In genomic region chr4:185909959-185910358, GRCh38 we compare ENCODE assay signal across 15 cellular contexts.
"Had no signal": no experiment of that assay in that cellular context is flagged by ENCODE, and none has a peak within 500 bp of the region (broad histone marks: within the 10 kb centered on the region; RNA-seq: fewer than 3 reads in every experiment).

No MANE protein-coding gene starts in this region.

- H3K27me3 Mint-ChIP-seq: central memory CD8-positive, alpha-beta T cell had no signal

- DNase-seq: cortex of kidney; dorsolateral prefrontal cortex; effector CD8-positive, alpha-beta T cell; esophagus squamous epithelium; foreskin fibroblast; kidney; naive thymus-derived CD8-positive, alpha-beta T cell; right cardiac atrium; stimulated activated CD4-positive, alpha-beta T cell treated with anti-CD3 and anti-CD28 coated beads, Interleukin-2, amount 100 ng/mL, for 48 hours; stimulated activated CD8-positive, alpha-beta memory T cell treated with anti-CD3 and anti-CD28 coated beads, Interleukin-4, amount 100 ng/mL, for 48 hours; testis had no signal

- ATAC-seq: gastroesophageal sphincter; naive thymus-derived CD8-positive, alpha-beta T cell; stimulated activated effector memory CD8-positive, alpha-beta T cell treated with anti-CD3 and anti-CD28 coated beads, Interleukin-12 subunit alpha, Interleukin-12 subunit beta, amount 100 ng/mL, for 72 hours had no signal

- H3K9me3 Mint-ChIP-seq: central memory CD8-positive, alpha-beta T cell; stimulated activated effector memory CD8-positive, alpha-beta T cell treated with anti-CD3 and anti-CD28 coated beads, Interleukin-12 subunit alpha, Interleukin-12 subunit beta, amount 100 ng/mL, for 72 hours; stimulated activated naive CD8-positive, alpha-beta T cell treated with anti-CD3 and anti-CD28 coated beads, Interleukin-15, Interleukin-2, amounts not matched to agents 100 ng/mL and 50 ng/mL, for 24 hours had no signal

- H3K4me1 Mint-ChIP-seq: central memory CD8-positive, alpha-beta T cell; naive thymus-derived CD8-positive, alpha-beta T cell; stimulated activated effector memory CD8-positive, alpha-beta T cell treated with anti-CD3 and anti-CD28 coated beads, Interleukin-12 subunit alpha, Interleukin-12 subunit beta, amount 100 ng/mL, for 72 hours had no signal

- H3K27ac Mint-ChIP-seq: naive thymus-derived CD8-positive, alpha-beta T cell; stimulated activated effector memory CD8-positive, alpha-beta T cell treated with anti-CD3 and anti-CD28 coated beads, Interleukin-12 subunit alpha, Interleukin-12 subunit beta, amount 100 ng/mL, for 72 hours; stimulated activated naive CD8-positive, alpha-beta T cell treated with anti-CD3 and anti-CD28 coated beads, Interleukin-15, Interleukin-2, amounts not matched to agents 100 ng/mL and 50 ng/mL, for 24 hours had no signal

- H3K36me3 Mint-ChIP-seq: naive thymus-derived CD8-positive, alpha-beta T cell; stimulated activated effector memory CD8-positive, alpha-beta T cell treated with anti-CD3 and anti-CD28 coated beads, Interleukin-12 subunit alpha, Interleukin-12 subunit beta, amount 100 ng/mL, for 72 hours had no signal

- H3K4me3 Mint-ChIP-seq: central memory CD8-positive, alpha-beta T cell; naive thymus-derived CD8-positive, alpha-beta T cell; stimulated activated effector memory CD8-positive, alpha-beta T cell treated with anti-CD3 and anti-CD28 coated beads, Interleukin-12 subunit alpha, Interleukin-12 subunit beta, amount 100 ng/mL, for 72 hours; stimulated activated naive CD8-positive, alpha-beta T cell treated with anti-CD3 and anti-CD28 coated beads, Interleukin-15, Interleukin-2, amounts not matched to agents 100 ng/mL and 50 ng/mL, for 24 hours had no signal
